ENCODE assay signal across 21 cellular contexts in genomic region chr5:15266265-15266664, GRCh38.
A peak's percentile ranks its signal among the peaks of the same experiment; 100 is the strongest.
DNase-seq lines count a peak whose midpoint lies in the region; ATAC-seq and TF ChIP-seq lines count a peak whose summit lies in the region.
"Had no signal": no experiment of that assay in that cellular context is flagged by ENCODE, and none has a peak within 500 bp of the region (broad histone marks: within the 10 kb centered on the region; RNA-seq: fewer than 3 reads in every experiment).

No MANE protein-coding gene starts in this region.

- ATAC-seq in Right ventricle myocardium superior (ENCODE audit: poor library complexity), result peak; percentile 37
- ATAC-seq in heart right ventricle, result no peak
- ATAC-seq in left ventricle myocardium superior, result peak; percentile 30
- ATAC-seq: GM12878 had no signal

- H3K27me3 ChIP-seq in heart right ventricle, result no peaks in the 10 kb centered on the region
- H3K27me3 ChIP-seq in left ventricle myocardium inferior (ENCODE audit: low read depth), result no peaks in the 10 kb centered on the region
- H3K27me3 ChIP-seq: BE2C, BLaER1 had no signal

- intact Hi-C loops in Right ventricle myocardium superior (cut with DNase I), result no loop called here
- intact Hi-C loops in heart right ventricle (cut with DNase I), result no loop called here
- intact Hi-C loops in left ventricle myocardium superior (cut with micrococcal nuclease), result no loop called here
- intact Hi-C loops in left ventricle myocardium inferior (cut with micrococcal nuclease), result no loop called here

- H3K9me3 ChIP-seq in heart right ventricle, result peaks cover 0 to 10% (median 0%) of the 10 kb centered on the region in 11 donors
- H3K9me3 ChIP-seq in left ventricle myocardium inferior (replicated peaks), result peaks cover 7% of the 10 kb centered on the region
- H3K9me3 ChIP-seq: BE2C, BLaER1 had no signal

- H3K4me3 ChIP-seq in heart right ventricle (no peak overlapping the region), left ventricle myocardium inferior (no peak overlapping the region)
- H3K4me3 ChIP-seq: BLaER1, GM12878 had no signal

- DNase-seq in Right ventricle myocardium superior (no peak), heart right ventricle (no peak), left ventricle myocardium superior (no peak), left ventricle myocardium inferior (no peak)
- DNase-seq: 8988T; ACHN; BE2C; C1 segment of cervical spinal cord; CD4-positive, alpha-beta memory T cell; CD4-positive, CD25-positive, alpha-beta regulatory T cell; CD8-positive, alpha-beta memory T cell; COR-L47; DMS 273 treated with DMSO at 0.1 percent for 48 hours; DMS153; DMS53; DMS79; DND-41; EL; GDM1 had no signal

- H3K4me1 ChIP-seq in heart right ventricle (peaks cover 3 to 35% (median 8%) of the 10 kb centered on the region in 9 donors), left ventricle myocardium inferior (peaks cover 26% of the 10 kb centered on the region)
- H3K4me1 ChIP-seq: BE2C had no signal

- TF ChIP-seq CTCF in heart right ventricle (IDR thresholded peaks at IDR 0.05) (no peak), left ventricle myocardium inferior (IDR thresholded peaks at IDR 0.05; ENCODE audit: borderline replicate concordance) (no peak)

- H3K36me3 ChIP-seq in heart right ventricle (no peaks in the 10 kb centered on the region), left ventricle myocardium inferior (no peaks in the 10 kb centered on the region)
- H3K36me3 ChIP-seq: BE2C, BLaER1 had no signal

- WGBS in heart right ventricle, 2 donors, result 58 to 74% methylated on average over 1 of the region's 1 CpG

- no peak overlapping the region for H3K27ac ChIP-seq in heart right ventricle
- no peak overlapping the region for H3K27ac ChIP-seq in left ventricle myocardium inferior (replicated peaks)
- H3K27ac ChIP-seq: BLaER1 had no signal

Comparison
In these comparisons a context has a peak if more than half of its experiments do, and no peak if none do; other contexts are left out.
1. ATAC-seq: peak in Right ventricle myocardium superior (single experiment) and left ventricle myocardium superior (single experiment); none in heart right ventricle (0 of 8).